ENCODE assay signal across 14 cellular contexts in genomic region chr12:116152268-116152667, GRCh38.
DNase-seq lines count a peak whose midpoint lies in the region; ATAC-seq and TF ChIP-seq lines count a peak whose summit lies in the region.
"Had no signal": no experiment of that assay in that cellular context is flagged by ENCODE, and none has a peak within 500 bp of the region (broad histone marks: within the 10 kb centered on the region; RNA-seq: fewer than 3 reads in every experiment).

No MANE protein-coding gene starts in this region.

- H3K4me3 ChIP-seq in astrocyte of the cerebellum (ENCODE audit: low read depth, low read length) (no peak overlapping the region), left lung (no peak overlapping the region)
- H3K4me3 ChIP-seq: testis had no signal

- ATAC-seq in left lung = peak; percentile 41
- no peak for ATAC-seq in HG02610 (IDR thresholded peaks at IDR 0.05; ENCODE audit: unreplicated experiment)
- ATAC-seq in HG02623 (IDR thresholded peaks at IDR 0.05; ENCODE audit: unreplicated experiment) = no peak
- ATAC-seq: foreskin keratinocyte had no signal

- POLR2A ChIA-PET in RWPE1 (lab: Yijun Ruan, JAX; ENCODE audit: low non-redundant PET) = no interaction called here
- POLR2A ChIA-PET in activated CD4-positive, alpha-beta memory T cell treated with anti-CD3 and anti-CD28 coated beads, Interleukin-2, amount 10 ng/mL, durations not matched to agents 7 days and 5 days (lab: Charles Lee) = no interaction called here

- no peak overlapping the region for H3K27ac Mint-ChIP-seq in activated CD4-positive, alpha-beta memory T cell treated with anti-CD3 and anti-CD28 coated beads, Interleukin-2, amount 10 ng/mL, durations not matched to agents 7 days and 5 days

- H3K9me3 ChIP-seq in left lung = no peaks in the 10 kb centered on the region
- H3K9me3 ChIP-seq: testis had no signal

- no peaks in the 10 kb centered on the region for H3K36me3 Mint-ChIP-seq in activated CD4-positive, alpha-beta memory T cell treated with anti-CD3 and anti-CD28 coated beads, Interleukin-2, amount 10 ng/mL, durations not matched to agents 7 days and 5 days (ENCODE audit: low read depth)

- intact Hi-C loops in left lung (cut with DNase I) = no loop called here

- H3K27me3 Mint-ChIP-seq in activated CD4-positive, alpha-beta memory T cell treated with anti-CD3 and anti-CD28 coated beads, Interleukin-2, amount 10 ng/mL, durations not matched to agents 7 days and 5 days = no peaks in the 10 kb centered on the region

- no peaks in the 10 kb centered on the region for H3K27me3 ChIP-seq in left lung
- H3K27me3 ChIP-seq: foreskin keratinocyte, testis had no signal

- no peak overlapping the region for H3K4me3 Mint-ChIP-seq in activated CD4-positive, alpha-beta memory T cell treated with anti-CD3 and anti-CD28 coated beads, Interleukin-2, amount 10 ng/mL, durations not matched to agents 7 days and 5 days

- CTCF ChIA-PET in RWPE1 (lab: Yijun Ruan, JAX) = no interaction called here
- CTCF ChIA-PET in activated CD4-positive, alpha-beta memory T cell treated with anti-CD3 and anti-CD28 coated beads, Interleukin-2, amount 10 ng/mL, durations not matched to agents 7 days and 5 days (lab: Charles Lee) = no interaction called here

- H3K9me3 Mint-ChIP-seq in activated CD4-positive, alpha-beta memory T cell treated with anti-CD3 and anti-CD28 coated beads, Interleukin-2, amount 10 ng/mL, durations not matched to agents 7 days and 5 days = no peaks in the 10 kb centered on the region

- H3K4me1 Mint-ChIP-seq in activated CD4-positive, alpha-beta memory T cell treated with anti-CD3 and anti-CD28 coated beads, Interleukin-2, amount 10 ng/mL, durations not matched to agents 7 days and 5 days = peaks cover 6% of the 10 kb centered on the region

- DNase-seq in A172 (ENCODE audit: low spot score) (peak; percentile 70), HCEC 1CT (peak; percentile 64), astrocyte of the cerebellum (ENCODE audit: low read depth) (peak; percentile 86), left lung (no peak), RWPE1 (ENCODE audit: low spot score) (no peak)
- DNase-seq in activated CD4-positive, alpha-beta memory T cell treated with anti-CD3 and anti-CD28 coated beads, Interleukin-2, amount 10 ng/mL, durations not matched to agents 7 days and 5 days = no peak
- DNase-seq: activated CD8-positive, alpha-beta memory T cell treated with anti-CD3 and anti-CD28 coated beads, Interleukin-2, amount 50 U/mL, for 4 hours; GOT3; NCI-H1930; T-helper 9 cell; testis had no signal

- H3K4me1 ChIP-seq in left lung = peaks cover 23 to 60% of the 10 kb centered on the region in 2 donors
- H3K4me1 ChIP-seq: foreskin keratinocyte had no signal

- H3K27ac ChIP-seq in left lung = no peak overlapping the region
- no peak overlapping the region for H3K27ac ChIP-seq in RWPE1
- H3K27ac ChIP-seq: foreskin keratinocyte, testis had no signal

- in situ Hi-C loops in astrocyte of the cerebellum (cut with HindIII; ENCODE audit: low sequenced_read_pairs) = no loop called here

- H3K36me3 ChIP-seq in left lung = no peaks in the 10 kb centered on the region

- TF ChIP-seq CTCF in astrocyte of the cerebellum (IDR thresholded peaks at IDR 0.05; ENCODE audit: low read depth, low read length, missing control alignments) (no peak), left lung (IDR thresholded peaks at IDR 0.05) (no peak), RWPE1 (conservative IDR thresholded peaks at IDR 0.05; ENCODE audit: low read depth) (no peak)

Comparison
In these comparisons a context has a peak if more than half of its experiments do, and no peak if none do; other contexts are left out.
1. DNase-seq: peak in A172 (single experiment), HCEC 1CT (single experiment) and astrocyte of the cerebellum (single experiment); none in left lung (0 of 2), RWPE1 (single experiment) and activated CD4-positive, alpha-beta memory T cell treated with anti-CD3 and anti-CD28 coated beads, Interleukin-2, amount 10 ng/mL, durations not matched to agents 7 days and 5 days (single experiment).